Comparison of ENCODE assay signal across 15 cellular contexts in genomic region chrX:31353095-31353494, GRCh38.
DNase-seq lines count a peak whose midpoint lies in the region; ATAC-seq, FAIRE-seq and TF ChIP-seq lines count a peak whose summit lies in the region.
"Had no signal": no experiment of that assay in that cellular context is flagged by ENCODE, and none has a peak within 500 bp of the region (broad histone marks: within the 10 kb centered on the region; RNA-seq: fewer than 3 reads in every experiment).

No MANE protein-coding gene starts in this region.

- H3K36me3 ChIP-seq in MG63 = no peaks in the 10 kb centered on the region
- no peaks in the 10 kb centered on the region for H3K36me3 ChIP-seq in bronchial epithelial cell (ENCODE audit: control insufficient read depth, insufficient read depth, low read length)
- H3K36me3 ChIP-seq in mesenchymal stem cell (ENCODE audit: control insufficient read depth in 1 of 2, insufficient read depth in 2 of 2, low read depth in 1 of 2, low read length in 2 of 2) = no peaks in the 10 kb centered on the region

- 11% methylated on average over 4 of the region's 4 CpGs for WGBS in mesenchymal stem cell

- H3K4me2 ChIP-seq in mesenchymal stem cell (ENCODE audit: low read length, poor library complexity, severe bottlenecking) = no peak overlapping the region

- H3K9me3 Mint-ChIP-seq in activated naive CD8-positive, alpha-beta T cell treated with anti-CD3 and anti-CD28 coated beads, Interleukin-2, amount 50 U/mL, for 24 hours = no peaks in the 10 kb centered on the region
- H3K9me3 Mint-ChIP-seq: CD8-positive, alpha-beta T cell; stimulated activated naive CD8-positive, alpha-beta T cell treated with anti-CD3 and anti-CD28 coated beads, Interleukin-15, Interleukin-2, amounts not matched to agents 100 ng/mL and 50 ng/mL, for 24 hours had no signal

- no peak overlapping the region for H3K4me3 Mint-ChIP-seq in activated naive CD8-positive, alpha-beta T cell treated with anti-CD3 and anti-CD28 coated beads, Interleukin-2, amount 50 U/mL, for 24 hours
- H3K4me3 Mint-ChIP-seq: CD8-positive, alpha-beta T cell; stimulated activated naive CD8-positive, alpha-beta T cell treated with anti-CD3 and anti-CD28 coated beads, Interleukin-15, Interleukin-2, amounts not matched to agents 100 ng/mL and 50 ng/mL, for 24 hours had no signal

- H4K91ac ChIP-seq in mesenchymal stem cell (ENCODE audit: low read length) = no peak overlapping the region

- TF ChIP-seq CTCF in bronchial epithelial cell (IDR thresholded peaks at IDR 0.05; ENCODE audit: insufficient read depth, low read length, severe bottlenecking) = no peak

- no peak for FAIRE-seq in bronchial epithelial cell (lab: Jason Lieb, UNC)

- H3K23ac ChIP-seq in mesenchymal stem cell (ENCODE audit: low read length in 2 of 2) = no peak overlapping the region

- no peak overlapping the region for H2AFZ ChIP-seq in mesenchymal stem cell (ENCODE audit: low read depth, low read length)

- DNase-seq in ELR (ENCODE audit: low read depth) = peak; percentile 87
- DNase-seq in MG63 = peak; percentile 29
- DNase-seq in bronchial epithelial cell (ENCODE audit: low read depth) = peak; percentile 89
- peak; percentile 64 for DNase-seq in mesenchymal stem cell
- DNase-seq in NOMO-1 (lab: John Stamatoyannopoulos, UW; ENCODE audit: unreplicated experiment in 2 of 2) = no peak
- DNase-seq in NCI-H146 (lab: John Stamatoyannopoulos, UW) = no peak
- DNase-seq in activated naive CD8-positive, alpha-beta T cell treated with anti-CD3 and anti-CD28 coated beads, Interleukin-2, amount 50 U/mL, for 24 hours = no peak
- no peak for DNase-seq in NCI-H345 (lab: John Stamatoyannopoulos, UW)
- DNase-seq: amygdala; CD8-positive, alpha-beta T cell; midbrain; NCI-H2227 treated with DMSO at 0.1 percent for 48 hours; posterior cingulate gyrus had no signal

- no peak overlapping the region for H3K9ac ChIP-seq in mesenchymal stem cell (ENCODE audit: low read length)

- H3K4me3 ChIP-seq in MG63 = no peak overlapping the region
- no peak overlapping the region for H3K4me3 ChIP-seq in bronchial epithelial cell (ENCODE audit: low read depth, low read length)
- no peak overlapping the region for H3K4me3 ChIP-seq in mesenchymal stem cell (ENCODE audit: insufficient read depth in 1 of 2, low read depth in 1 of 2, low read length in 2 of 2)

- H3K4me1 Mint-ChIP-seq in activated naive CD8-positive, alpha-beta T cell treated with anti-CD3 and anti-CD28 coated beads, Interleukin-2, amount 50 U/mL, for 24 hours = no peaks in the 10 kb centered on the region

- H3K27me3 ChIP-seq in MG63 (no peaks in the 10 kb centered on the region), bronchial epithelial cell (ENCODE audit: control insufficient read depth, insufficient read depth, low read length) (no peaks in the 10 kb centered on the region), mesenchymal stem cell (ENCODE audit: control insufficient read depth in 1 of 2, insufficient read depth in 1 of 2, low read length in 2 of 2) (no peaks in the 10 kb centered on the region)

- no peaks in the 10 kb centered on the region for H3K9me3 ChIP-seq in MG63
- no peaks in the 10 kb centered on the region for H3K9me3 ChIP-seq in mesenchymal stem cell (ENCODE audit: control insufficient read depth, low read length)

- H2BK5ac ChIP-seq in mesenchymal stem cell (ENCODE audit: low read depth, low read length, poor library complexity, severe bottlenecking) = no peak overlapping the region

- no peaks in the 10 kb centered on the region for H3K4me1 ChIP-seq in mesenchymal stem cell (ENCODE audit: control insufficient read depth, insufficient read depth, low read depth, low read length)

- no peak overlapping the region for H2AK5ac ChIP-seq in mesenchymal stem cell (ENCODE audit: low read length, severe bottlenecking)

- H3K27ac ChIP-seq in mesenchymal stem cell (ENCODE audit: low read length, poor library complexity, severe bottlenecking) = no peak overlapping the region

- H2BK12ac ChIP-seq in mesenchymal stem cell (ENCODE audit: low read length in 2 of 2) = no peak overlapping the region

- no peaks in the 10 kb centered on the region for H3K79me1 ChIP-seq in mesenchymal stem cell (replicated peaks; ENCODE audit: low read length, poor library complexity, severe bottlenecking)

- no peaks in the 10 kb centered on the region for H3K36me3 Mint-ChIP-seq in activated naive CD8-positive, alpha-beta T cell treated with anti-CD3 and anti-CD28 coated beads, Interleukin-2, amount 50 U/mL, for 24 hours (ENCODE audit: low read depth)
- H3K36me3 Mint-ChIP-seq: CD8-positive, alpha-beta T cell had no signal

- H3K14ac ChIP-seq in mesenchymal stem cell (ENCODE audit: low read length in 2 of 2) = no peak overlapping the region

- no peak for ATAC-seq in activated naive CD8-positive, alpha-beta T cell treated with anti-CD3 and anti-CD28 coated beads, Interleukin-2, amount 50 U/mL, for 24 hours
- ATAC-seq: CD8-positive, alpha-beta T cell; Right ventricle myocardium inferior had no signal

- H3K4ac ChIP-seq in mesenchymal stem cell (ENCODE audit: low read depth in 1 of 2, low read length in 2 of 2) = no peak overlapping the region

- H3K27ac Mint-ChIP-seq in activated naive CD8-positive, alpha-beta T cell treated with anti-CD3 and anti-CD28 coated beads, Interleukin-2, amount 50 U/mL, for 24 hours = no peak overlapping the region
- H3K27ac Mint-ChIP-seq: CD8-positive, alpha-beta T cell; stimulated activated naive CD8-positive, alpha-beta T cell treated with anti-CD3 and anti-CD28 coated beads, Interleukin-15, Interleukin-2, amounts not matched to agents 100 ng/mL and 50 ng/mL, for 24 hours had no signal

- H2BK15ac ChIP-seq in mesenchymal stem cell (ENCODE audit: low read depth, poor library complexity, severe bottlenecking) = no peak overlapping the region

- no peak overlapping the region for H2BK120ac ChIP-seq in mesenchymal stem cell (ENCODE audit: low read depth, low read length)

- no peak overlapping the region for H3K18ac ChIP-seq in mesenchymal stem cell (ENCODE audit: low read depth in 1 of 2, low read length in 2 of 2)

- no peaks in the 10 kb centered on the region for H3K27me3 Mint-ChIP-seq in activated naive CD8-positive, alpha-beta T cell treated with anti-CD3 and anti-CD28 coated beads, Interleukin-2, amount 50 U/mL, for 24 hours
- H3K27me3 Mint-ChIP-seq: stimulated activated naive CD8-positive, alpha-beta T cell treated with anti-CD3 and anti-CD28 coated beads, Interleukin-15, Interleukin-2, amounts not matched to agents 100 ng/mL and 50 ng/mL, for 24 hours had no signal

- no peak overlapping the region for H4K8ac ChIP-seq in mesenchymal stem cell (ENCODE audit: low read length)

Comparison
In these comparisons a context has a peak if more than half of its experiments do, and no peak if none do; other contexts are left out.
1. DNase-seq: peak in ELR (single experiment), MG63 (single experiment), bronchial epithelial cell (single experiment) and mesenchymal stem cell (single experiment); none in NOMO-1 (0 of 2), NCI-H146 (single experiment), activated naive CD8-positive, alpha-beta T cell treated with anti-CD3 and anti-CD28 coated beads, Interleukin-2, amount 50 U/mL, for 24 hours (single experiment) and NCI-H345 (single experiment).